10 cellular contexts compared by ENCODE assay signal in genomic region chr15:88649753-88650551, GRCh38. TPM values are rescaled to one million over a fixed set of nuclear protein-coding genes. Genes with fewer than 3 reads are reported as not detected.
DNase-seq lines count a peak whose midpoint lies in the region; ATAC-seq, FAIRE-seq and TF ChIP-seq lines count a peak whose summit lies in the region.
"Had no signal": no experiment of that assay in that cellular context is flagged by ENCODE, and none has a peak within 500 bp of the region (broad histone marks: within the 10 kb centered on the region; RNA-seq: fewer than 3 reads in every experiment).

No MANE protein-coding gene starts in this region.

- ATAC-seq in natural killer cell, result no peak

- H3K36me3 Mint-ChIP-seq in natural killer cell, result peaks cover 6% of the 10 kb centered on the region

- peaks cover 51 to 61% of the 10 kb centered on the region in 2 donors for H3K4me1 Mint-ChIP-seq in natural killer cell

- H3K36me3 ChIP-seq in left ventricle myocardium inferior, result no peaks in the 10 kb centered on the region

- peak overlapping the region; percentile 87 to 95 for H3K27ac Mint-ChIP-seq in natural killer cell
- H3K27ac Mint-ChIP-seq: progenitor cell of endocrine pancreas had no signal

- H3K27me3 Mint-ChIP-seq in natural killer cell (ENCODE audit: low read depth in 2 of 2), result no peaks in the 10 kb centered on the region

- peak overlapping the region; percentile 21 for H3K4me3 Mint-ChIP-seq in natural killer cell

- no peaks in the 10 kb centered on the region for H3K9me3 Mint-ChIP-seq in natural killer cell

- intact Hi-C loops in left ventricle myocardium inferior (cut with micrococcal nuclease) (loop anchor here (10.0 kb wide), 1 partner anchor 185 kb away; no protein-coding TSS in a partner anchor), cardiac septum (cut with DNase I) (no loop called here), natural killer cell (cut with micrococcal nuclease) (no loop called here)

- no peak for DNase-seq in left ventricle myocardium inferior
- DNase-seq in cardiac septum (ENCODE audit: low spot score), result no peak
- DNase-seq in caudate nucleus (lab: John Stamatoyannopoulos, UW), result no peak
- DNase-seq in natural killer cell, result no peak
- DNase-seq in urothelium cell line (ENCODE audit: low spot score), result no peak
- DNase-seq in HuH-7.5 (ENCODE audit: low spot score), result no peak
- no peak for DNase-seq in NCI-H1417 treated with DMSO at 0.1 percent for 48 hours (lab: John Stamatoyannopoulos, UW)
- no peak for DNase-seq in medulla oblongata (ENCODE audit: extremely low spot score)
- DNase-seq: NCI-H2227 treated with DMSO at 0.1 percent for 48 hours had no signal

- no peaks in the 10 kb centered on the region for H3K27me3 ChIP-seq in left ventricle myocardium inferior (ENCODE audit: low read depth)

- H3K4me1 ChIP-seq in left ventricle myocardium inferior, result peaks cover 27% of the 10 kb centered on the region

- no peaks in the 10 kb centered on the region for H3K9me3 ChIP-seq in left ventricle myocardium inferior (replicated peaks)

- H3K27ac ChIP-seq in left ventricle myocardium inferior (replicated peaks), result peak overlapping the region; percentile 53
- H3K27ac ChIP-seq in caudate nucleus (ENCODE audit: low read depth, low read length), result peak overlapping the region; percentile 96

- no peak overlapping the region for H3K4me3 ChIP-seq in left ventricle myocardium inferior

- peak; percentile 13 for FAIRE-seq in urothelium cell line (lab: Jason Lieb, UNC)

- TF ChIP-seq CTCF in left ventricle myocardium inferior (IDR thresholded peaks at IDR 0.05; ENCODE audit: borderline replicate concordance) (no peak), natural killer cell (IDR thresholded peaks at IDR 0.05) (no peak)

RNA-seq across cellular contexts. Expression of gene ISG20, which starts 11.1 kb away (rescaled TPM):
- 3.1 TPM for total RNA-seq in left ventricle myocardium inferior
- total RNA-seq in cardiac septum, result 3.9 TPM
- 100 to 1,000 TPM in 2 of 3 donors, 10 to 100 TPM in 1; 80.6 to 137 (median 116) TPM for total RNA-seq in natural killer cell

RNA-seq across cellular contexts. Expression of gene AEN, which starts 28.8 kb away (rescaled TPM):
- total RNA-seq in left ventricle myocardium inferior (10.3 TPM), cardiac septum (8.7 TPM), natural killer cell (10 to 100 TPM; 19.9 to 26.9 (median 20.9) TPM)

Comparison
In these comparisons a context has a peak if more than half of its experiments do, and no peak if none do; other contexts are left out.
1. RNA of gene ISG20, which starts 11.1 kb away (total RNA-seq): 80.6 to 137 TPM in natural killer cell; 3.9 TPM in cardiac septum (single experiment) and 3.1 TPM in left ventricle myocardium inferior (single experiment); every median in the first group is over 10 times any median in the second.